In genomic region chr2:56464613-56465012, GRCh38 we compare ENCODE assay signal across 18 cellular contexts.
"Had no signal": no experiment of that assay in that cellular context is flagged by ENCODE, and none has a peak within 500 bp of the region (broad histone marks: within the 10 kb centered on the region; RNA-seq: fewer than 3 reads in every experiment).

No MANE protein-coding gene starts in this region.

- H3K27ac Mint-ChIP-seq: activated B cell treated with CpG ODN at 0.5 μM for 24 hours; activated CD8-positive, alpha-beta T cell treated with anti-CD3 and anti-CD28 coated beads for 36 hours; activated naive CD4-positive, alpha-beta T cell treated with anti-CD3 and anti-CD28 coated beads for 36 hours; activated T-cell treated with anti-CD3 and anti-CD28 coated beads, Interleukin-2, amount 50 U/mL, for 24 hours; activated T-helper 2 cell treated with anti-CD3 and anti-CD28 coated beads, Interferon-gamma antibody, Interleukin-2, Interleukin-4, amounts not matched to agents 10 μg/mL and 5 μg/mL and 100 μg/mL, durations not matched to agents 14 hours and 24 hours and 36 hours; effector memory CD8-positive, alpha-beta T cell had no signal

- ATAC-seq: activated CD8-positive, alpha-beta T cell treated with anti-CD3 and anti-CD28 coated beads for 36 hours; effector memory CD8-positive, alpha-beta T cell; gastroesophageal sphincter; left ventricle myocardium superior had no signal

- H3K27ac ChIP-seq: cardiac muscle cell, gastroesophageal sphincter, heart right ventricle, thyroid gland had no signal

- DNase-seq: activated B cell treated with CpG ODN at 0.5 μM for 24 hours; activated CD4-positive, alpha-beta T cell treated with anti-CD3 and anti-CD28 coated beads for 4 hours; activated CD8-positive, alpha-beta T cell treated with anti-CD3 and anti-CD28 coated beads for 36 hours; activated naive CD4-positive, alpha-beta T cell treated with anti-CD3 and anti-CD28 coated beads for 36 hours; activated T-cell treated with anti-CD3 and anti-CD28 coated beads, Interleukin-2, amount 50 U/mL, for 24 hours; effector memory CD8-positive, alpha-beta T cell; heart right ventricle; left ventricle myocardium superior; occipital lobe; retina; stimulated activated CD4-positive, alpha-beta T cell treated with anti-CD3 and anti-CD28 coated beads, Interleukin-12 subunit alpha, Interleukin-12 subunit beta, amount 100 ng/mL, for 4 hours; stimulated activated CD4-positive, alpha-beta T cell treated with anti-CD3 and anti-CD28 coated beads, Interleukin-1b, Interleukin-23, amount 100 ng/mL, for 48 hours; stimulated activated CD8-positive, alpha-beta memory T cell treated with anti-CD3 and anti-CD28 coated beads, Interleukin-4, amount 100 ng/mL, for 48 hours; stimulated activated naive CD4-positive, alpha-beta T cell; thyroid gland had no signal

- H3K4me3 Mint-ChIP-seq: activated B cell treated with CpG ODN at 0.5 μM for 24 hours; activated CD8-positive, alpha-beta T cell treated with anti-CD3 and anti-CD28 coated beads for 36 hours; activated naive CD4-positive, alpha-beta T cell treated with anti-CD3 and anti-CD28 coated beads for 36 hours; activated T-cell treated with anti-CD3 and anti-CD28 coated beads, Interleukin-2, amount 50 U/mL, for 24 hours; effector memory CD8-positive, alpha-beta T cell had no signal

- H3K9me3 ChIP-seq: thyroid gland had no signal

- H3K27me3 ChIP-seq: cardiac muscle cell, gastroesophageal sphincter, heart right ventricle, thyroid gland had no signal

- H3K4me1 Mint-ChIP-seq: activated B cell treated with CpG ODN at 0.5 μM for 24 hours had no signal

- H3K4me3 ChIP-seq: cardiac muscle cell, gastroesophageal sphincter, heart right ventricle, thyroid gland had no signal

- H3K27me3 Mint-ChIP-seq: activated B cell treated with CpG ODN at 0.5 μM for 24 hours; activated CD8-positive, alpha-beta T cell treated with anti-CD3 and anti-CD28 coated beads for 36 hours; activated T-cell treated with anti-CD3 and anti-CD28 coated beads, Interleukin-2, amount 50 U/mL, for 24 hours; effector memory CD8-positive, alpha-beta T cell had no signal
